ENCODE assay signal across 28 cellular contexts in the genomic region with DNA sequence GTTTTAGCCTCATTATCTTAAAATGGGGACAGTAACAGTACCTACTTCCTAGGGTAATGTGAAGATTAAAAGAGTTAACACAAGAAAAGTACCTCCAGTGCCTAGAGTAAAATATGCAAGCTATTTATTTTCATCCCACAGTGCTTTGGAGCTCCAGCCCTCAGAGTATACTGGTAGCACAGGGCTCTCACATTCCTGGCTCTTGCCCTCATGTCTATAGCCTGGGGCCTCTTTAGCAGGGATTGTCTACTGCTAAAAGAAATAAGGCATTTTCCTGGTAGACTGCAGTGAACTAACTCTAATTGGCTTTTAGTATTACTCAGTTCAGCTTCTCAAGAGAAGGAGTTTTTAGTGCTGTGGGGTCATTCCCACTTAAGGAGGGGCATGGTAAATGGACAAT.
DNase-seq lines count a peak whose midpoint lies in the region; TF ChIP-seq lines count a peak whose summit lies in the region.
"Had no signal": no experiment of that assay in that cellular context is flagged by ENCODE, and none has a peak within 500 bp of the region (broad histone marks: within the 10 kb centered on the region; RNA-seq: fewer than 3 reads in every experiment).

No MANE protein-coding gene starts in this region.

- no peak overlapping the region for H3K23ac ChIP-seq in trophoblast cell (ENCODE audit: low read length)

- no peak overlapping the region for H3K18ac ChIP-seq in trophoblast cell (ENCODE audit: low read length)

- no peak overlapping the region for H3K4ac ChIP-seq in trophoblast cell (ENCODE audit: low read depth, low read length)

- DNase-seq in AG20443 (ENCODE audit: low spot score) (peak; percentile 12), M059J (ENCODE audit: low read depth) (peak; percentile 76), epithelial cell of esophagus (ENCODE audit: low read depth) (peak; percentile 6), trophoblast cell (peak; percentile 84 to 91), ecto neural progenitor cell (ENCODE audit: low spot score) (no peak), medulla oblongata (ENCODE audit: extremely low spot score) (no peak)
- no peak for DNase-seq in activated CD4-positive, alpha-beta T cell treated with anti-CD3 and anti-CD28 coated beads, Interleukin-2, amount 50 U/mL, for 4 hours
- DNase-seq: activated CD4-positive, alpha-beta T cell treated with anti-CD3 and anti-CD28 coated beads for 48 hours; activated naive CD8-positive, alpha-beta T cell treated with anti-CD3 and anti-CD28 coated beads, Interleukin-2, amount 50 U/mL, for 24 hours; activated T-cell treated with anti-CD3 and anti-CD28 coated beads, Interleukin-2, amount 50 U/mL, for 24 hours; body of pancreas; Caco-2; dermis blood vessel endothelial cell; DMS79; esophagus squamous epithelium; gastrocnemius medialis; NCI-H1092; NCI-H1694; NCI-H446 treated with DMSO at 0.1 percent for 48 hours; stimulated activated CD4-positive, alpha-beta T cell treated with anti-CD3 and anti-CD28 coated beads, Interleukin-2, amount 100 ng/mL, for 24 hours; stimulated activated naive CD8-positive, alpha-beta T cell treated with anti-CD3 and anti-CD28 coated beads, Interleukin-15, Interleukin-2, amounts not matched to agents 100 U/mL and 50 U/mL, for 24 hours; T1000; WERI-Rb-1 had no signal

- no peak overlapping the region for H4K8ac ChIP-seq in trophoblast cell (ENCODE audit: low read depth, low read length)

- peaks cover 2% of the 10 kb centered on the region for H3K79me1 ChIP-seq in trophoblast cell (ENCODE audit: low read length)

- H4K12ac ChIP-seq in trophoblast cell (ENCODE audit: low read depth, low read length), result no peak overlapping the region

- H3K4me1 ChIP-seq in trophoblast cell (ENCODE audit: control insufficient read depth in 1 of 2, insufficient read depth in 2 of 2, low read length in 2 of 2), result peaks cover 7 to 12% of the 10 kb centered on the region in 2 experiments
- H3K4me1 ChIP-seq: body of pancreas, Caco-2, esophagus squamous epithelium, gastrocnemius medialis, neural progenitor cell, right atrium auricular region, SJSA1 had no signal

- no peak for TF ChIP-seq CTCF in epithelial cell of esophagus (IDR thresholded peaks at IDR 0.05; ENCODE audit: insufficient read depth, low read depth, low read length, missing control alignments)

- H2AFZ ChIP-seq in trophoblast cell (ENCODE audit: insufficient read depth, low read length, poor library complexity), result no peak overlapping the region
- H2AFZ ChIP-seq: neural progenitor cell had no signal

- H3K9ac ChIP-seq in trophoblast cell (ENCODE audit: low read length), result no peak overlapping the region
- H3K9ac ChIP-seq: neural progenitor cell had no signal

- H3K4me3 ChIP-seq in epithelial cell of esophagus (ENCODE audit: low read length), result no peak overlapping the region
- H3K4me3 ChIP-seq in trophoblast cell (ENCODE audit: low read depth, low read length), result no peak overlapping the region
- H3K4me3 ChIP-seq: body of pancreas, esophagus squamous epithelium, gastrocnemius medialis, neural progenitor cell, right atrium auricular region, SJSA1 had no signal

- H2BK5ac ChIP-seq in trophoblast cell (ENCODE audit: low read depth, low read length, poor library complexity), result peak overlapping the region; percentile 46

- no peaks in the 10 kb centered on the region for H3K79me2 ChIP-seq in trophoblast cell (ENCODE audit: control insufficient read depth, insufficient read depth, low read length, poor library complexity)

- no peak overlapping the region for H3K14ac ChIP-seq in trophoblast cell (ENCODE audit: low read length)

- H3K36me3 ChIP-seq in trophoblast cell (ENCODE audit: control insufficient read depth in 1 of 2, insufficient read depth in 2 of 2, low read length in 2 of 2), result peaks cover 0 to 2% of the 10 kb centered on the region in 2 experiments
- H3K36me3 ChIP-seq: esophagus squamous epithelium, gastrocnemius medialis, neural progenitor cell, right atrium auricular region, SJSA1, WERI-Rb-1 had no signal

- no peak overlapping the region for H2BK120ac ChIP-seq in trophoblast cell (ENCODE audit: insufficient read depth, low read length, poor library complexity)

- H3K27me3 ChIP-seq in trophoblast cell (ENCODE audit: insufficient read depth, low read length), result no peaks in the 10 kb centered on the region
- H3K27me3 ChIP-seq: body of pancreas, esophagus squamous epithelium, gastrocnemius medialis, neural progenitor cell, right atrium auricular region, SJSA1 had no signal

- H3K4me2 ChIP-seq in trophoblast cell (ENCODE audit: low read length), result no peak overlapping the region
- H3K4me2 ChIP-seq: neural progenitor cell had no signal

- H3K27ac ChIP-seq in trophoblast cell (ENCODE audit: low read depth, low read length), result peak overlapping the region; percentile 88
- H3K27ac ChIP-seq: body of pancreas, C4-2B, esophagus squamous epithelium, gastrocnemius medialis, neural progenitor cell, right atrium auricular region, RWPE1, SJSA1, WERI-Rb-1 had no signal

- no peak overlapping the region for H2BK12ac ChIP-seq in trophoblast cell (ENCODE audit: low read length)

- H4K91ac ChIP-seq in trophoblast cell (ENCODE audit: low read depth, low read length), result no peak overlapping the region

- no peaks in the 10 kb centered on the region for H3K9me3 ChIP-seq in trophoblast cell (ENCODE audit: insufficient read depth, low read depth, low read length)
- H3K9me3 ChIP-seq: body of pancreas, Caco-2, esophagus squamous epithelium, gastrocnemius medialis, right atrium auricular region, SJSA1 had no signal

- H2AK5ac ChIP-seq in trophoblast cell (ENCODE audit: low read length), result no peak overlapping the region

Comparison
In these comparisons a context has a peak if more than half of its experiments do, and no peak if none do; other contexts are left out.
1. DNase-seq: peak in AG20443 (single experiment), M059J (single experiment), epithelial cell of esophagus (single experiment) and trophoblast cell (2 of 2); none in ecto neural progenitor cell (single experiment), activated CD4-positive, alpha-beta T cell treated with anti-CD3 and anti-CD28 coated beads, Interleukin-2, amount 50 U/mL, for 4 hours (0 of 2) and medulla oblongata (single experiment).